Comparison of ENCODE assay signal across 24 cellular contexts in genomic region chr3:81545572-81545971, GRCh38.
DNase-seq lines count a peak whose midpoint lies in the region; ATAC-seq and TF ChIP-seq lines count a peak whose summit lies in the region.
"Had no signal": no experiment of that assay in that cellular context is flagged by ENCODE, and none has a peak within 500 bp of the region (broad histone marks: within the 10 kb centered on the region; RNA-seq: fewer than 3 reads in every experiment).

No MANE protein-coding gene starts in this region.

- no peak overlapping the region for H3K4me2 ChIP-seq in GM23248 (ENCODE audit: unreplicated experiment)

- no peak for TF ChIP-seq CTCF in fibroblast of pulmonary artery (IDR thresholded peaks at IDR 0.05; ENCODE audit: low read length, missing control alignments)

- H3K36me3 ChIP-seq in GM23248 (ENCODE audit: low read depth) (0 out of 2 replicates have a peak, but pooled peaks cover 8% of the 10 kb centered on the region), adipocyte (ENCODE audit: control insufficient read depth, insufficient read depth, low read length, severe bottlenecking) (peaks cover 53% of the 10 kb centered on the region)
- H3K36me3 ChIP-seq: adrenal gland, cardiac muscle cell, SJCRH30, thoracic aorta had no signal

- H3K27ac ChIP-seq in GM23248, result peak overlapping the region; percentile 25
- H3K27ac ChIP-seq: adrenal gland, cardiac muscle cell, SJCRH30, thoracic aorta had no signal

- H3K79me2 ChIP-seq in GM23248 (ENCODE audit: insufficient read depth), result 0 out of 2 replicates have a peak, but pooled peaks cover 9% of the 10 kb centered on the region

- WGBS in GM23248 (ENCODE audit: low coverage in 1 of 2, low lambda C conversion rate in 2 of 2, missing lambda C conversion rate in 2 of 2), 2 experiments, result 52 to 70% methylated on average over 2 of the region's 2 CpGs

- DNase-seq in GM23248, result peak; percentile 69
- peak; percentile 48 for DNase-seq in adipocyte (ENCODE audit: low read depth)
- DNase-seq in fibroblast of pulmonary artery (ENCODE audit: low read depth), result peak; percentile 50
- DNase-seq in skeletal muscle cell (ENCODE audit: low read depth), result peak; percentile 35
- DNase-seq in RPMI8226, result no peak
- DNase-seq in occipital lobe (lab: John Stamatoyannopoulos, UW), result no peak
- DNase-seq in NCI-H2227 treated with DMSO at 0.1 percent for 48 hours (lab: John Stamatoyannopoulos, UW), result no peak
- DNase-seq: activated T-cell treated with anti-CD3 and anti-CD28 coated beads, Interleukin-2, amount 50 U/mL, for 24 hours; CD8-positive, alpha-beta memory T cell; DMS153; effector CD4-positive, alpha-beta T cell; immature natural killer cell; left ventricle myocardium superior; mucosa of descending colon; NCI-H2081; NCI-H82; OCI-M1; SJCRH30; T-helper 1 cell had no signal

- no peaks in the 10 kb centered on the region for H3K9me2 ChIP-seq in GM23248 (ENCODE audit: insufficient read depth)

- H3F3A ChIP-seq in GM23248 (ENCODE audit: insufficient read depth), result peaks cover 35% of the 10 kb centered on the region

- H3K9me3 ChIP-seq in GM23248 (ENCODE audit: low read depth), result no peaks in the 10 kb centered on the region
- no peaks in the 10 kb centered on the region for H3K9me3 ChIP-seq in adipocyte (ENCODE audit: control insufficient read depth, low read length)
- H3K9me3 ChIP-seq: adrenal gland, SJCRH30, thoracic aorta had no signal

- no peak overlapping the region for H3K4me3 ChIP-seq in GM23248
- no peak overlapping the region for H3K4me3 ChIP-seq in adipocyte (ENCODE audit: low read length)
- no peak overlapping the region for H3K4me3 ChIP-seq in fibroblast of pulmonary artery (replicated peaks; ENCODE audit: low read depth, low read length)
- no peak overlapping the region for H3K4me3 ChIP-seq in skeletal muscle cell (ENCODE audit: low read depth, low read length)
- H3K4me3 ChIP-seq: adrenal gland, cardiac muscle cell, mucosa of descending colon, SJCRH30, thoracic aorta had no signal

- ATAC-seq in GM19467 (IDR thresholded peaks at IDR 0.05; ENCODE audit: unreplicated experiment), result no peak
- ATAC-seq: left ventricle myocardium superior; mucosa of descending colon; stimulated activated effector memory CD8-positive, alpha-beta T cell treated with anti-CD3 and anti-CD28 coated beads, Interleukin-12 subunit alpha, Interleukin-12 subunit beta, amount 100 ng/mL, for 72 hours had no signal

- H2AFZ ChIP-seq in GM23248, result no peak overlapping the region

- in situ Hi-C loops in GM23248 (cut with MboI), result no loop called here

- H4K20me1 ChIP-seq in GM23248 (ENCODE audit: insufficient read depth), result no peaks in the 10 kb centered on the region

- H3K4me1 ChIP-seq in GM23248 (ENCODE audit: insufficient read depth), result peaks cover 16% of the 10 kb centered on the region
- H3K4me1 ChIP-seq in adipocyte (ENCODE audit: control insufficient read depth, insufficient read depth, low read length), result peaks cover 18% of the 10 kb centered on the region
- H3K4me1 ChIP-seq: SJCRH30 had no signal

- H3K9ac ChIP-seq in GM23248, result no peak overlapping the region
- H3K9ac ChIP-seq in adipocyte (ENCODE audit: low read length), result no peak overlapping the region

- H3K27me3 ChIP-seq in GM23248 (replicated peaks; ENCODE audit: insufficient read depth) (no peaks in the 10 kb centered on the region), adipocyte (replicated peaks; ENCODE audit: control insufficient read depth, insufficient read depth, low read length) (no peaks in the 10 kb centered on the region)
- H3K27me3 ChIP-seq: adrenal gland, cardiac muscle cell, SJCRH30 had no signal

Comparison
In these comparisons a context has a peak if more than half of its experiments do, and no peak if none do; other contexts are left out.
1. DNase-seq: peak in GM23248 (single experiment), adipocyte (single experiment), fibroblast of pulmonary artery (single experiment) and skeletal muscle cell (single experiment); none in RPMI8226 (single experiment), occipital lobe (single experiment) and NCI-H2227 treated with DMSO at 0.1 percent for 48 hours (single experiment).